ENCODE assay signal across 18 cellular contexts in the genomic region with DNA sequence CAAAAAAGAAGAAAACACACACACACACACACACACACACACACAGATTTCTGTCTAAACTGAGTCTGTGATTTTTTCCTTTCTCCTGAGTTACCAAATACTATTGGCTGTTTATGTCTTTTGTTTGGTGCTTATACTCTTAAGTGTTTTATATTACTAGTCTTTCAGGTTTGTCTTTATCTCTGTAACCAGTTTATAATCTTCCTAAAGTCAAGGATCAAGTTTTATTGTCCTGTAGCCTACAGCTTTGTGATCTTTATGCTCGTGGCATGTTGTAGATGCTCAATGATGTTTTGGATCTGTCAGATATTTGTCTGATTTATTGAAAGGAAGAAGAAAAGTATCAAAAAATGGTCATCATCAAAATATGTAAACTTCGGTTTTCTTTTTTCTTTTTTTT. TPM values are rescaled to one million over a fixed set of nuclear protein-coding genes. Genes with fewer than 3 reads are reported as not detected.
DNase-seq lines count a peak whose midpoint lies in the region; ATAC-seq, FAIRE-seq and TF ChIP-seq lines count a peak whose summit lies in the region.
"Had no signal": no experiment of that assay in that cellular context is flagged by ENCODE, and none has a peak within 500 bp of the region (broad histone marks: within the 10 kb centered on the region; RNA-seq: fewer than 3 reads in every experiment).

No MANE protein-coding gene starts in this region.

- no peak overlapping the region for H3K4me3 ChIP-seq in Loucy (ENCODE audit: low read length, poor library complexity, severe bottlenecking)
- H3K4me3 ChIP-seq in small intestine (ENCODE audit: low read depth in 1 of 2, low read length in 2 of 2) = no peak overlapping the region
- H3K4me3 ChIP-seq: A549, HAP-1 had no signal

- H3K4me1 Mint-ChIP-seq in activated CD8-positive, alpha-beta T cell treated with anti-CD3 and anti-CD28 coated beads for 36 hours (ENCODE audit: low read depth) = peaks cover 36% of the 10 kb centered on the region

- peaks cover 90% of the 10 kb centered on the region for H3K79me2 ChIP-seq in Loucy (ENCODE audit: insufficient read depth, low read length)

- peaks cover 8% of the 10 kb centered on the region for H4K20me1 ChIP-seq in Loucy (ENCODE audit: insufficient read depth, low read length, poor library complexity, severe bottlenecking)

- CTCF ChIA-PET in activated CD8-positive, alpha-beta T cell treated with anti-CD3 and anti-CD28 coated beads for 36 hours (lab: Charles Lee) = interaction anchor here (1.0 to 1.2 kb wide), 2 partner anchors 14 to 46 kb away, joined by 3 to 4 read pairs; no protein-coding TSS in a partner anchor

- H3K4me2 ChIP-seq in Loucy (ENCODE audit: low read depth, low read length, poor library complexity, severe bottlenecking) = peak overlapping the region; percentile 96
- H3K4me2 ChIP-seq: A549 had no signal

- H3K36me3 ChIP-seq in Loucy (ENCODE audit: insufficient read depth, low read length) (peaks cover 10% of the 10 kb centered on the region; the same call in 1 of the 2 replicates), small intestine (ENCODE audit: control insufficient read depth in 2 of 2, insufficient read depth in 2 of 2, low read length in 2 of 2) (peaks cover 3% of the 10 kb centered on the region in 2 donors)

- POLR2A ChIA-PET in activated CD8-positive, alpha-beta T cell treated with anti-CD3 and anti-CD28 coated beads for 36 hours (lab: Charles Lee) = no interaction called here

- H3K9me3 ChIP-seq in Loucy (ENCODE audit: insufficient read depth, low read depth, low read length) (no peaks in the 10 kb centered on the region), small intestine (ENCODE audit: control insufficient read depth, low read depth) (no peaks in the 10 kb centered on the region)
- H3K9me3 ChIP-seq: A549, HAP-1 had no signal

- peaks cover 16% of the 10 kb centered on the region for H3K36me3 Mint-ChIP-seq in activated CD8-positive, alpha-beta T cell treated with anti-CD3 and anti-CD28 coated beads for 36 hours (ENCODE audit: low read depth)

- H3K27me3 Mint-ChIP-seq in activated CD8-positive, alpha-beta T cell treated with anti-CD3 and anti-CD28 coated beads for 36 hours = no peaks in the 10 kb centered on the region

- intact Hi-C loops in left colon (cut with DNase I, micrococcal nuclease) = no loop called here
- intact Hi-C loops in activated CD8-positive, alpha-beta T cell treated with anti-CD3 and anti-CD28 coated beads for 36 hours (cut with micrococcal nuclease) = loop anchor here (10.0 kb wide), 1 partner anchor 218 kb away; no protein-coding TSS in a partner anchor

- FAIRE-seq in small intestine (lab: Jason Lieb, UNC) (no peak), RCC 7860 (lab: Jason Lieb, UNC) (no peak)
- FAIRE-seq: A549, D721Med, GM12891, H1, HTR-8/SVneo had no signal

- no peak overlapping the region for H3K27ac ChIP-seq in small intestine (ENCODE audit: low read depth in 1 of 2, low read length in 1 of 2)
- H3K27ac ChIP-seq: A549 had no signal

- 35 to 65% (median 49%) methylated on average over 2 of the region's 2 CpGs for WGBS in small intestine, 3 donors

- H3K27me3 ChIP-seq in Loucy (ENCODE audit: insufficient read depth, low read length, poor library complexity, severe bottlenecking) (no peaks in the 10 kb centered on the region), small intestine (ENCODE audit: control insufficient read depth in 2 of 2, insufficient read depth in 2 of 2, low read length in 2 of 2) (no peaks in the 10 kb centered on the region)

- H3K4me3 Mint-ChIP-seq in activated CD8-positive, alpha-beta T cell treated with anti-CD3 and anti-CD28 coated beads for 36 hours = no peak overlapping the region
- H3K4me3 Mint-ChIP-seq: CD14-positive monocyte; CD8-positive, alpha-beta T cell had no signal

- no peak for DNase-seq in left colon
- DNase-seq in small intestine = peak; percentile 25
- DNase-seq in left lobe of liver (ENCODE audit: low spot score) = no peak
- DNase-seq in activated CD8-positive, alpha-beta T cell treated with anti-CD3 and anti-CD28 coated beads for 36 hours = no peak
- DNase-seq in RCC 7860 (ENCODE audit: low spot score) = no peak
- DNase-seq: CD8-positive, alpha-beta T cell; COR-L47; DMS153; DMS79 treated with DMSO at 0.1 percent for 48 hours; EL had no signal

- ATAC-seq in left colon = peak; percentile 50
- no peak for ATAC-seq in left lobe of liver
- no peak for ATAC-seq in activated CD8-positive, alpha-beta T cell treated with anti-CD3 and anti-CD28 coated beads for 36 hours
- ATAC-seq: A549; CD8-positive, alpha-beta T cell had no signal

- no peak overlapping the region for H3K27ac Mint-ChIP-seq in activated CD8-positive, alpha-beta T cell treated with anti-CD3 and anti-CD28 coated beads for 36 hours
- H3K27ac Mint-ChIP-seq: CD8-positive, alpha-beta T cell had no signal

- H3K9ac ChIP-seq in Loucy (ENCODE audit: low read depth, low read length, poor library complexity, severe bottlenecking) = no peak overlapping the region

- H3F3A ChIP-seq in Loucy (ENCODE audit: low read depth) = peaks cover 6% of the 10 kb centered on the region; the same call in 1 of the 2 replicates

- TF ChIP-seq CTCF in Loucy (conservative IDR thresholded peaks at IDR 0.05; ENCODE audit: low read length) = no peak
- no peak for TF ChIP-seq CTCF in activated CD8-positive, alpha-beta T cell treated with anti-CD3 and anti-CD28 coated beads for 36 hours (IDR thresholded peaks at IDR 0.05)

- H2AFZ ChIP-seq in Loucy (ENCODE audit: low read length) = no peak overlapping the region

- H3K9me2 ChIP-seq in Loucy (replicated peaks; ENCODE audit: low read depth, low read length) = no peaks in the 10 kb centered on the region

- H3K9me3 Mint-ChIP-seq in activated CD8-positive, alpha-beta T cell treated with anti-CD3 and anti-CD28 coated beads for 36 hours = no peaks in the 10 kb centered on the region
- H3K9me3 Mint-ChIP-seq: CD14-positive monocyte; CD8-positive, alpha-beta T cell had no signal

- peaks cover 77% of the 10 kb centered on the region for H3K4me1 ChIP-seq in Loucy (ENCODE audit: insufficient read depth, low read length, poor library complexity, severe bottlenecking)
- peaks cover 0 to 6% of the 10 kb centered on the region in 2 donors for H3K4me1 ChIP-seq in small intestine (ENCODE audit: control insufficient read depth in 2 of 2, insufficient read depth in 1 of 2, low read depth in 1 of 2, low read length in 1 of 2)

RNA-seq across cellular contexts. Expression of a gene that starts 4.6 kb away (rescaled TPM):
- total RNA-seq in left colon (10 to 100 TPM; 19.1 to 23.0 TPM), left lobe of liver (9.9 TPM)
- polyA plus RNA-seq in small intestine = 10 to 100 TPM; 10.5 to 12.2 (median 11.4) TPM
- total RNA-seq in activated CD8-positive, alpha-beta T cell treated with anti-CD3 and anti-CD28 coated beads for 36 hours = 10 to 100 TPM; 19.0 to 21.1 TPM

RNA-seq across cellular contexts. Expression of a gene that starts 26.1 kb away (rescaled TPM):
- 1 to 10 TPM; 5.5 to 7.0 TPM for total RNA-seq in left colon
- 1 to 10 TPM; 2.2 to 3.2 (median 2.4) TPM for polyA plus RNA-seq in small intestine
- 2.3 TPM for total RNA-seq in left lobe of liver
- total RNA-seq in activated CD8-positive, alpha-beta T cell treated with anti-CD3 and anti-CD28 coated beads for 36 hours = 1 to 10 TPM; 7.5 to 7.8 TPM
